8 cellular contexts compared by ENCODE assay signal in genomic region chr1:156124557-156125483, GRCh38. TPM values are rescaled to one million over a fixed set of nuclear protein-coding genes. Genes with fewer than 3 reads are reported as not detected.
DNase-seq lines count a peak whose midpoint lies in the region; ATAC-seq, FAIRE-seq and TF ChIP-seq lines count a peak whose summit lies in the region.

No MANE protein-coding gene starts in this region.

- peak overlapping the region; percentile 14; the same call in 1 of the 2 replicates for H3K4me3 ChIP-seq in GM12865 (ENCODE audit: low read depth, low read length)
- H3K4me3 ChIP-seq in bronchial epithelial cell (ENCODE audit: low read depth, low read length), result no peak overlapping the region
- peak overlapping the region; percentile 3 to 43 for H3K4me3 ChIP-seq in muscle layer of colon (ENCODE audit: low read depth in 1 of 2, low read length in 2 of 2)

- H3K27me3 ChIP-seq in bronchial epithelial cell (ENCODE audit: control insufficient read depth, insufficient read depth, low read length) (no peaks in the 10 kb centered on the region), muscle layer of colon (ENCODE audit: control insufficient read depth in 1 of 2, insufficient read depth in 2 of 2, low read length in 2 of 2) (no peaks in the 10 kb centered on the region)

- H3K27ac ChIP-seq in muscle layer of colon (ENCODE audit: low read depth, low read length), result peak overlapping the region; percentile 95

- ATAC-seq in GM21717 (IDR thresholded peaks at IDR 0.05; ENCODE audit: unreplicated experiment) (no peak), HG02973 (IDR thresholded peaks at IDR 0.05; ENCODE audit: unreplicated experiment) (no peak)

- FAIRE-seq in bronchial epithelial cell (lab: Jason Lieb, UNC), result no peak

- H3K9ac ChIP-seq in muscle layer of colon (ENCODE audit: low read length), result peak overlapping the region; percentile 67

- H3K36me3 ChIP-seq in bronchial epithelial cell (ENCODE audit: control insufficient read depth, insufficient read depth, low read length), result peaks cover 4% of the 10 kb centered on the region
- peaks cover 22% of the 10 kb centered on the region for H3K36me3 ChIP-seq in muscle layer of colon (ENCODE audit: insufficient read depth, low read length)

- TF ChIP-seq CTCF in GM12865 (IDR thresholded peaks at IDR 0.05; ENCODE audit: insufficient read depth, low read depth, low read length, missing control alignments) (no peak), bronchial epithelial cell (IDR thresholded peaks at IDR 0.05; ENCODE audit: insufficient read depth, low read length, severe bottlenecking) (no peak)

- DNase-seq in GM12865 (ENCODE audit: low read depth) (peak; percentile 69), NCI-H226 (peak; percentile 18), bronchial epithelial cell (ENCODE audit: low read depth) (peak; percentile 72), NAMALWA (ENCODE audit: low spot score) (no peak), epidermal melanocyte (ENCODE audit: insufficient read length, low spot score) (no peak)

- H3K9me3 ChIP-seq in muscle layer of colon (ENCODE audit: low read length), result no peaks in the 10 kb centered on the region

- peaks cover 93% of the 10 kb centered on the region for H3K4me1 ChIP-seq in muscle layer of colon (ENCODE audit: insufficient read depth, low read length)

RNA-seq across cellular contexts. Expression of gene LMNA, which starts 10.3 kb away (rescaled TPM):
- 561 and 638 TPM in 2 replicates for total RNA-seq in bronchial epithelial cell

RNA-seq across cellular contexts. Expression of gene SEMA4A, which starts 28.6 kb away (rescaled TPM):
- total RNA-seq in bronchial epithelial cell, result 1.8 and 16.9 TPM in 2 replicates

RNA-seq across cellular contexts. Expression of gene MEX3A, which starts 42.6 kb away (rescaled TPM):
- 0.13 and 0.53 TPM in 2 replicates for total RNA-seq in bronchial epithelial cell

Comparison
In these comparisons a context has a peak if more than half of its experiments do, and no peak if none do; other contexts are left out.
1. DNase-seq: peak in GM12865 (single experiment), NCI-H226 (single experiment) and bronchial epithelial cell (single experiment); none in NAMALWA (single experiment) and epidermal melanocyte (single experiment).